Comparison of ENCODE assay signal across 12 cellular contexts in the genomic region with DNA sequence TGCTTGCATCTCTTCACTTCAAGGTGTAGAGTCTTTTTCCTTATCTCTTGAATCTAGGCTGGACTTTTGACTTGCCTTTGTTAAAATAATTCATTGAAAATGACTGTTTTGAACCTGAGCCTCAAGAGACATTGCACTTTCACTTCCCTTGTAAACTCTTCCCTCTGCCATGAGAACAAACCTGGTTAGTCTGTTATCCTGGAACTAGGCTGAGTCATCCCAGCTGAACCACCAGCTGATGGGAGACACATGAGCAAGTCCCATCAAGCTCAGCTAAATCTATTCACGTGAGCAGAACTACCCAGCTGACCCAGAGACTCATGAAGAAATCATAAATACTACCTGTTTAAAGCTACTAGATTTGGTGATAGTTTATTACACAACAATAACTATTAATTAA.
A peak's percentile ranks its signal among the peaks of the same experiment; 100 is the strongest.
DNase-seq lines count a peak whose midpoint lies in the region; ATAC-seq and FAIRE-seq lines count a peak whose summit lies in the region.
"Had no signal": no experiment of that assay in that cellular context is flagged by ENCODE, and none has a peak within 500 bp of the region (broad histone marks: within the 10 kb centered on the region; RNA-seq: fewer than 3 reads in every experiment).

No MANE protein-coding gene starts in this region.

- intact Hi-C loops in sciatic nerve (cut with DNase I) = no loop called here

- no peak for FAIRE-seq in GM19239 (lab: Jason Lieb, UNC)

- DNase-seq in M059J (ENCODE audit: low read depth) (peak; percentile 12), iPS-NIHi11 (ENCODE audit: low spot score) (peak; percentile 15), sciatic nerve (ENCODE audit: low spot score) (no peak), GM19239 (ENCODE audit: insufficient read length, low spot score) (no peak), midbrain (lab: John Stamatoyannopoulos, UW) (no peak), NCI-H526 treated with DMSO at 0.1 percent for 48 hours (lab: John Stamatoyannopoulos, UW) (no peak)
- DNase-seq: activated CD8-positive, alpha-beta memory T cell treated with anti-CD3 and anti-CD28 coated beads, Interleukin-2, amount 50 U/mL, for 48 hours; DND-41; NCI-H1694 had no signal

- ATAC-seq in GM19023 (IDR thresholded peaks at IDR 0.05; ENCODE audit: unreplicated experiment) (peak; percentile 66), HG02678 (IDR thresholded peaks at IDR 0.05; ENCODE audit: unreplicated experiment) (peak; percentile 45), sciatic nerve (no peak)
- ATAC-seq: GM23338 had no signal

Comparison
In these comparisons a context has a peak if more than half of its experiments do, and no peak if none do; other contexts are left out.
1. DNase-seq: peak in M059J (single experiment) and iPS-NIHi11 (single experiment); none in sciatic nerve (single experiment), GM19239 (single experiment), midbrain (single experiment) and NCI-H526 treated with DMSO at 0.1 percent for 48 hours (single experiment).